2 cellular contexts compared by ENCODE assay signal in genomic region chr5:35245371-35245770, GRCh38. TPM values are rescaled to one million over a fixed set of nuclear protein-coding genes. Genes with fewer than 3 reads are reported as not detected.
"Had no signal": no experiment of that assay in that cellular context is flagged by ENCODE, and none has a peak within 500 bp of the region (broad histone marks: within the 10 kb centered on the region; RNA-seq: fewer than 3 reads in every experiment).

No MANE protein-coding gene starts in this region.

RNA-seq across cellular contexts. Expression of gene PRLR, which starts 15.1 kb away (rescaled TPM):
- polyA plus RNA-seq: naive thymus-derived CD4-positive, alpha-beta T cell; naive thymus-derived CD8-positive, alpha-beta T cell had no signal
